8 cellular contexts compared by ENCODE assay signal in the genomic region with DNA sequence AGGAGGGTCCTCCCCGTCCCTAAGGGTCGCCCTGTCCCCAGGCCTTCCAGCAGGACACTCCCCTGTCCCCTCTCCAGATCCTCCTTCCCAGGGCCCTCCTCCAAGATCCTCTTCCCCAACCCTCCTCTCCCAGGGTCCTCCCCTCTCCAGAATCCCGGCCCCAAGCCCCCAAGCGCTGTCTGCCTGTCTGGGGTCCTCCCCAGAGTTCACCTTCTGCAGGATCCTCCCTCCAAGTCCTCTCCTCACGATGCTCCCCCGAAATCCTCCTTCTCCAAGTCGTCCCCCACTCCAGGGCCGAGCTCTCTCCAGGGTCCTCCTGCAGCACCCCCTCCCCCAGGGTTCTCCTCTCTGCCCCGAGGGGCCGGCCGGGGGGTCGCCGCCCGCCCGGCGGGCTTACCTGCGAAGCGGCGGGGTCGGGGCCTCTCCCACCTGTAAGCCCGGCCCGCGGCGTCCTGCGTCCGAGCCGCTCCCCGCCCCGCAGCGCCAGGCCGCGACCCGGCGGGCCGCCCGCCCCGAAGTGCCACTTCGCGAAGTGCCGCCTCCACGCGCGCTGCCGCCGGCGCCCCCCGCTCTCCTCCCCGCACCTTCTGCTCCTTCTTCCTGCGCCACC.
DNase-seq lines count a peak whose midpoint lies in the region; ATAC-seq and TF ChIP-seq lines count a peak whose summit lies in the region.

No MANE protein-coding gene starts in this region.

- H3K36me3 Mint-ChIP-seq in nephron (ENCODE audit: low read depth) = peaks cover 17% of the 10 kb centered on the region

- H3K4me3 Mint-ChIP-seq in nephron = peak overlapping the region; percentile 93 to 97 (median 96)

- peak overlapping the region; percentile 60 to 93 (median 85) for H3K27ac Mint-ChIP-seq in nephron

- no peak for ATAC-seq in GM21786 (IDR thresholded peaks at IDR 0.05; ENCODE audit: unreplicated experiment)

- H3K9me3 ChIP-seq in endocrine pancreas (ENCODE audit: control insufficient read depth, low read length) = no peaks in the 10 kb centered on the region

- H3K4me3 ChIP-seq in endocrine pancreas (ENCODE audit: control insufficient read depth, insufficient read depth, low read length) = peak overlapping the region; percentile 24

- H3K9me3 Mint-ChIP-seq in nephron = no peaks in the 10 kb centered on the region

- peak; percentile 83 for DNase-seq in DMS53 (lab: John Stamatoyannopoulos, UW)
- DNase-seq in DMS53 treated with DMSO at 0.1 percent for 48 hours (lab: John Stamatoyannopoulos, UW; ENCODE audit: unreplicated experiment) = no peak
- peak; percentile 57 for DNase-seq in NCI-H69 (lab: John Stamatoyannopoulos, UW)
- no peak for DNase-seq in NOMO-1 treated with dmso at 0.1 percent for 144 hours (lab: John Stamatoyannopoulos, UW; ENCODE audit: unreplicated experiment)
- no peak for DNase-seq in COLO829 (ENCODE audit: low spot score)

- peaks cover 14% of the 10 kb centered on the region for H3K27me3 Mint-ChIP-seq in nephron (ENCODE audit: low read depth)

- H3K36me3 ChIP-seq in endocrine pancreas (ENCODE audit: control insufficient read depth, insufficient read depth, low read length) = no peaks in the 10 kb centered on the region

- H3K9ac ChIP-seq in endocrine pancreas (ENCODE audit: control insufficient read depth, insufficient read depth, low read length) = peak overlapping the region; percentile 69

- H3K4me1 Mint-ChIP-seq in nephron = peaks cover 59% of the 10 kb centered on the region

- H3K4me1 ChIP-seq in endocrine pancreas (ENCODE audit: control insufficient read depth, insufficient read depth, low read length) = no peaks in the 10 kb centered on the region

- TF ChIP-seq CTCF in nephron (IDR thresholded peaks at IDR 0.05; ENCODE audit: unreplicated experiment in 3 of 3) = no peak

- H3K27me3 ChIP-seq in endocrine pancreas (ENCODE audit: control insufficient read depth, insufficient read depth, low read length) = no peaks in the 10 kb centered on the region

Comparison
In these comparisons a context has a peak if more than half of its experiments do, and no peak if none do; other contexts are left out.
1. DNase-seq: peak in DMS53 (single experiment) and NCI-H69 (single experiment); none in DMS53 treated with DMSO at 0.1 percent for 48 hours (single experiment), NOMO-1 treated with dmso at 0.1 percent for 144 hours (single experiment) and COLO829 (single experiment).